ENCODE assay signal across 22 cellular contexts in genomic region chr7:158001003-158001402, GRCh38.
"Had no signal": no experiment of that assay in that cellular context is flagged by ENCODE, and none has a peak within 500 bp of the region (broad histone marks: within the 10 kb centered on the region; RNA-seq: fewer than 3 reads in every experiment).

No MANE protein-coding gene starts in this region.

- H3K4me1 ChIP-seq: Peyer's patch had no signal

- H3K27ac ChIP-seq: brain microvascular endothelial cell, Peyer's patch had no signal

- H3K4me1 Mint-ChIP-seq: activated CD4-positive, alpha-beta T cell treated with anti-CD3 and anti-CD28 coated beads, Interleukin-2, amount 10 ng/mL, durations not matched to agents 24 days and 14 days; activated T-helper 17 cell treated with anti-CD3 and anti-CD28 coated beads, Interleukin-2, amount 50 U/mL, for 72 hours had no signal

- H3K27me3 Mint-ChIP-seq: activated CD4-positive, alpha-beta T cell treated with anti-CD3 and anti-CD28 coated beads, Interleukin-2, amount 10 ng/mL, durations not matched to agents 24 days and 14 days; activated CD8-positive, alpha-beta T cell treated with anti-CD3 and anti-CD28 coated beads for 36 hours; activated naive CD8-positive, alpha-beta T cell treated with anti-CD3 and anti-CD28 coated beads for 36 hours; activated T-helper 17 cell treated with anti-CD3 and anti-CD28 coated beads, Interleukin-2, amount 50 U/mL, for 72 hours had no signal

- H3K4me3 Mint-ChIP-seq: activated CD4-positive, alpha-beta T cell treated with anti-CD3 and anti-CD28 coated beads, Interleukin-2, amount 10 ng/mL, durations not matched to agents 24 days and 14 days; activated CD8-positive, alpha-beta T cell treated with anti-CD3 and anti-CD28 coated beads for 36 hours; activated naive CD8-positive, alpha-beta T cell treated with anti-CD3 and anti-CD28 coated beads for 36 hours; activated T-cell treated with anti-CD3 and anti-CD28 coated beads, Interleukin-2, amount 50 U/mL, for 72 hours; activated T-helper 17 cell treated with anti-CD3 and anti-CD28 coated beads, Interleukin-2, amount 50 U/mL, for 72 hours had no signal

- H3K36me3 ChIP-seq: brain microvascular endothelial cell, Peyer's patch had no signal

- H3K36me3 Mint-ChIP-seq: activated naive CD8-positive, alpha-beta T cell treated with anti-CD3 and anti-CD28 coated beads for 36 hours had no signal

- H3K9me3 Mint-ChIP-seq: activated CD4-positive, alpha-beta T cell treated with anti-CD3 and anti-CD28 coated beads, Interleukin-2, amount 10 ng/mL, durations not matched to agents 24 days and 14 days; activated CD8-positive, alpha-beta T cell treated with anti-CD3 and anti-CD28 coated beads for 36 hours; activated naive CD8-positive, alpha-beta T cell treated with anti-CD3 and anti-CD28 coated beads for 36 hours; activated T-cell treated with anti-CD3 and anti-CD28 coated beads, Interleukin-2, amount 50 U/mL, for 72 hours; activated T-helper 17 cell treated with anti-CD3 and anti-CD28 coated beads, Interleukin-2, amount 50 U/mL, for 72 hours had no signal

- H3K27me3 ChIP-seq: brain microvascular endothelial cell, Peyer's patch had no signal

- H3K27ac Mint-ChIP-seq: activated CD4-positive, alpha-beta T cell treated with anti-CD3 and anti-CD28 coated beads, Interleukin-2, amount 10 ng/mL, durations not matched to agents 24 days and 14 days; activated CD8-positive, alpha-beta T cell treated with anti-CD3 and anti-CD28 coated beads for 36 hours; activated naive CD8-positive, alpha-beta T cell treated with anti-CD3 and anti-CD28 coated beads for 36 hours; activated T-cell treated with anti-CD3 and anti-CD28 coated beads, Interleukin-2, amount 50 U/mL, for 72 hours; activated T-helper 17 cell treated with anti-CD3 and anti-CD28 coated beads, Interleukin-2, amount 50 U/mL, for 72 hours had no signal

- DNase-seq: activated CD4-positive, alpha-beta T cell treated with anti-CD3 and anti-CD28 coated beads, Interleukin-2, amount 10 ng/mL, durations not matched to agents 24 days and 14 days; activated CD4-positive, alpha-beta T cell treated with anti-CD3 and anti-CD28 coated beads, Interleukin-2, amount 50 U/mL, for 4 hours; activated CD8-positive, alpha-beta T cell treated with anti-CD3 and anti-CD28 coated beads for 36 hours; activated effector memory CD4-positive, alpha-beta T cell treated with anti-CD3 and anti-CD28 coated beads, Interleukin-2, amount 50 U/mL, for 16 hours; activated naive CD4-positive, alpha-beta T cell; activated naive CD4-positive, alpha-beta T cell treated with anti-CD3 and anti-CD28 coated beads, Interleukin-2, amount 50 U/mL, for 16 hours; activated naive CD8-positive, alpha-beta T cell treated with anti-CD3 and anti-CD28 coated beads for 36 hours; activated T-cell treated with anti-CD3 and anti-CD28 coated beads, Interleukin-2, amount 50 U/mL, for 1 hour; activated T-cell treated with anti-CD3 and anti-CD28 coated beads, Interleukin-2, amount 50 U/mL, for 72 hours; amniotic stem cell; aorta; brain microvascular endothelial cell; central memory CD4-positive, alpha-beta T cell; NCI-H1048; NCI-H1436 treated with DMSO at 0.1 percent for 48 hours; RPMI8226; SIG-M5; T1000 had no signal

- ATAC-seq: activated CD8-positive, alpha-beta T cell treated with anti-CD3 and anti-CD28 coated beads for 36 hours; activated T-cell treated with anti-CD3 and anti-CD28 coated beads, Interleukin-2, amount 50 U/mL, for 72 hours; activated T-helper 17 cell treated with anti-CD3 and anti-CD28 coated beads, Interleukin-2, amount 50 U/mL, for 72 hours; Right ventricle myocardium inferior; SK-N-SH treated with all-trans-retinoic acid at 6 μM for 48 hours had no signal

- H3K4me3 ChIP-seq: Peyer's patch had no signal
